ENCODE assay signal across 32 cellular contexts in the genomic region with DNA sequence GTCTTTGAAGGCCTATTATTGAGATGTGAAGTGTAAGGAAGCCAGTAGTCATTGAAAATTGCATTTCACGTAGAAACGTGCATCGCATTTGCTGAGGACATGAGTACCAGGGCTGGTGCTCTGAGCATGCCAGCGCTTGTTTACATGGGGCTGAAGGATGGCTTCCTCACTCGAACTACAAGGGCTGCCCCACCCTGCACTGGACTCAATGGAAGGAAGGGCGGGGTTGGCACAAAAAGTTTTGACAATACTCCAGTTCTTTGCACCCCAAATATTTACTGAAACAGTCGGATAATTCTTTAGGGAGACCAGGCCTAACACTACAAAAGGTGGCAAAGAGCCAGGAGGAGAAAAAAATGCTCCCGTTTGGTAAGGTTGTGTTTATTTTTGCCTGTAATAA. TPM values are rescaled to one million over a fixed set of nuclear protein-coding genes. Genes with fewer than 3 reads are reported as not detected.
DNase-seq lines count a peak whose midpoint lies in the region; ATAC-seq, FAIRE-seq and TF ChIP-seq lines count a peak whose summit lies in the region.
"Had no signal": no experiment of that assay in that cellular context is flagged by ENCODE, and none has a peak within 500 bp of the region (broad histone marks: within the 10 kb centered on the region; RNA-seq: fewer than 3 reads in every experiment).

No MANE protein-coding gene starts in this region.

- DNase-seq in left ventricle myocardium inferior (no peak), Right ventricle myocardium inferior (ENCODE audit: missing footprints) (no peak), upper lobe of left lung (peak in 1 of 2 donors; percentile 76), GM12892 (ENCODE audit: insufficient read length) (no peak), inferior parietal cortex (ENCODE audit: extremely low spot score) (no peak), NCI-H1092 treated with DMSO at 0.1 percent for 48 hours (lab: John Stamatoyannopoulos, UW) (no peak)
- DNase-seq: activated CD4-positive, alpha-beta T cell treated with anti-CD3 and anti-CD28 coated beads, Interleukin-2, amount 50 U/mL, for 1 hour; activated naive CD4-positive, alpha-beta T cell treated with anti-CD3 and anti-CD28 coated beads, Interleukin-2, amount 10 ng/mL, durations not matched to agents 7 days and 5 days; AML-193; amniotic stem cell; CD8-positive, alpha-beta memory T cell; cortex of kidney; DMS 273 treated with DMSO at 0.1 percent for 48 hours; endodermal cell; GM23248; islet precursor cell; Kasumi-1; NCI-H1048; NCI-H1694 treated with DMSO at 0.1 percent for 48 hours; NCI-H524; PC-9; SHP77 treated with DMSO at 0.1 percent for 48 hours; stimulated activated naive CD4-positive, alpha-beta T cell treated with Interleukin-2 at 50 U/mL for 16 hours; SW 1271; T1000; tibial artery; WERI-Rb-1 had no signal

- H3K27me3 Mint-ChIP-seq in nephron (ENCODE audit: low read depth) = no peaks in the 10 kb centered on the region

- FAIRE-seq in GM12892 (lab: Jason Lieb, UNC) = no peak
- FAIRE-seq: A549 had no signal

- H3K36me3 ChIP-seq in left ventricle myocardium inferior = no peaks in the 10 kb centered on the region
- H3K36me3 ChIP-seq in upper lobe of left lung = no peaks in the 10 kb centered on the region
- H3K36me3 ChIP-seq: neutrophil, tibial artery, WERI-Rb-1 had no signal

- no peak for TF ChIP-seq CTCF in left ventricle myocardium inferior (IDR thresholded peaks at IDR 0.05; ENCODE audit: borderline replicate concordance)
- no peak for TF ChIP-seq CTCF in nephron (IDR thresholded peaks at IDR 0.05; ENCODE audit: unreplicated experiment in 3 of 3)
- no peak for TF ChIP-seq CTCF in upper lobe of left lung (IDR thresholded peaks at IDR 0.05)

- peaks cover 38% of the 10 kb centered on the region for H3K4me1 Mint-ChIP-seq in nephron

- H3K9me3 ChIP-seq in left ventricle myocardium inferior (replicated peaks) (no peaks in the 10 kb centered on the region), upper lobe of left lung (no peaks in the 10 kb centered on the region)
- H3K9me3 ChIP-seq: A549, neutrophil, tibial artery had no signal

- TF ChIP-seq POLR2A in upper lobe of left lung (IDR thresholded peaks at IDR 0.05) (no peak), GM12892 (IDR thresholded peaks at IDR 0.05; ENCODE audit: low read depth, low read length) (no peak)

- no peaks in the 10 kb centered on the region for H3K36me3 Mint-ChIP-seq in nephron (ENCODE audit: low read depth)
- H3K36me3 Mint-ChIP-seq: activated naive CD4-positive, alpha-beta T cell treated with anti-CD3 and anti-CD28 coated beads, Interleukin-2, amount 10 ng/mL, durations not matched to agents 7 days and 5 days; memory B cell had no signal

- H3K27ac ChIP-seq in left ventricle myocardium inferior (replicated peaks) = peak overlapping the region; percentile 91
- H3K27ac ChIP-seq in upper lobe of left lung = peak overlapping the region; percentile 72 to 91 (median 80)
- H3K27ac ChIP-seq: A549, GM23248, neutrophil, PC-9, WERI-Rb-1 had no signal

- intact Hi-C loops in left ventricle myocardium inferior (cut with micrococcal nuclease) = loop anchor here (10.0 kb wide), 1 partner anchor 111 kb away; the partner anchor contains the start of gene ITM2B
- intact Hi-C loops in Right ventricle myocardium inferior (cut with DNase I) = loop anchor here (2.0 to 10.0 kb wide), 2 partner anchors 13 to 461 kb away; no protein-coding TSS in a partner anchor

- H3K4me3 Mint-ChIP-seq in nephron = no peak overlapping the region
- H3K4me3 Mint-ChIP-seq: activated naive CD4-positive, alpha-beta T cell treated with anti-CD3 and anti-CD28 coated beads, Interleukin-2, amount 10 ng/mL, durations not matched to agents 7 days and 5 days; CD8-positive, alpha-beta memory T cell; endodermal cell; memory B cell had no signal

- H3K4me1 ChIP-seq in left ventricle myocardium inferior = peaks cover 65% of the 10 kb centered on the region
- peaks cover 31 to 54% (median 34%) of the 10 kb centered on the region in 4 donors for H3K4me1 ChIP-seq in upper lobe of left lung
- H3K4me1 ChIP-seq: A549 had no signal

- H3K27ac Mint-ChIP-seq in nephron = peak overlapping the region in 2 of 3 experiments; percentile 17 to 19
- H3K27ac Mint-ChIP-seq: activated naive CD4-positive, alpha-beta T cell treated with anti-CD3 and anti-CD28 coated beads, Interleukin-2, amount 10 ng/mL, durations not matched to agents 7 days and 5 days; CD8-positive, alpha-beta memory T cell; endodermal cell; memory B cell had no signal

- no peaks in the 10 kb centered on the region for H3K27me3 ChIP-seq in left ventricle myocardium inferior (ENCODE audit: low read depth)
- no peaks in the 10 kb centered on the region for H3K27me3 ChIP-seq in upper lobe of left lung
- H3K27me3 ChIP-seq: neutrophil, tibial artery had no signal

- 33 to 46% methylated on average over 8 of the region's 8 CpGs for WGBS in upper lobe of left lung, 2 donors

- TF ChIP-seq EP300 in upper lobe of left lung (IDR thresholded peaks at IDR 0.05) = peak in 2 of 4 donors; percentile 65 to 70

- H3K9me3 Mint-ChIP-seq in nephron = no peaks in the 10 kb centered on the region
- H3K9me3 Mint-ChIP-seq: activated naive CD4-positive, alpha-beta T cell treated with anti-CD3 and anti-CD28 coated beads, Interleukin-2, amount 10 ng/mL, durations not matched to agents 7 days and 5 days; CD8-positive, alpha-beta memory T cell; endodermal cell; memory B cell had no signal

- H3K4me3 ChIP-seq in left ventricle myocardium inferior = no peak overlapping the region
- no peak overlapping the region for H3K4me3 ChIP-seq in upper lobe of left lung
- H3K4me3 ChIP-seq: A549, GM23248, PC-9, tibial artery had no signal

- no peak for ATAC-seq in Right ventricle myocardium inferior
- peak; percentile 89 for ATAC-seq in esophagus mucosa
- peak; percentile 37 to 74 for ATAC-seq in upper lobe of left lung (ENCODE audit: low FRiP score in 2 of 2)
- ATAC-seq: A549 had no signal

RNA-seq across cellular contexts. Expression of gene MED4, which starts 28.9 kb away (rescaled TPM):
- total RNA-seq in left ventricle myocardium inferior (39.4 TPM), Right ventricle myocardium inferior (42.2 TPM), esophagus mucosa (34.2 TPM), upper lobe of left lung (10 to 100 TPM; 23.2 to 41.8 (median 35.5) TPM)
- 52.6 TPM for polyA plus RNA-seq in GM12892 (2012; ENCODE audit: missing spikeins)
